ENCODE assay signal across 24 cellular contexts in genomic region chr3:183434503-183434902, GRCh38. TPM values are rescaled to one million over a fixed set of nuclear protein-coding genes. Genes with fewer than 3 reads are reported as not detected.
"Had no signal": no experiment of that assay in that cellular context is flagged by ENCODE, and none has a peak within 500 bp of the region (broad histone marks: within the 10 kb centered on the region; RNA-seq: fewer than 3 reads in every experiment).

No MANE protein-coding gene starts in this region.

- H3K27me3 Mint-ChIP-seq: activated CD4-positive, alpha-beta memory T cell treated with anti-CD3 and anti-CD28 coated beads for 36 hours; activated CD8-positive, alpha-beta memory T cell treated with anti-CD3 and anti-CD28 coated beads, Interleukin-2, amount 10 ng/mL, durations not matched to agents 7 days and 5 days; activated naive CD8-positive, alpha-beta T cell treated with anti-CD3 and anti-CD28 coated beads for 36 hours had no signal

- H3K27ac ChIP-seq: foreskin keratinocyte, neutrophil, pancreas, suprapubic skin, vagina had no signal

- H3K27ac Mint-ChIP-seq: activated CD4-positive, alpha-beta memory T cell treated with anti-CD3 and anti-CD28 coated beads for 36 hours; activated CD4-positive, alpha-beta T cell treated with anti-CD3 and anti-CD28 coated beads for 36 hours; activated CD8-positive, alpha-beta memory T cell treated with anti-CD3 and anti-CD28 coated beads, Interleukin-2, amount 10 ng/mL, durations not matched to agents 7 days and 5 days; activated naive CD8-positive, alpha-beta T cell treated with anti-CD3 and anti-CD28 coated beads for 36 hours; naive B cell; stimulated activated naive CD8-positive, alpha-beta T cell treated with anti-CD3 and anti-CD28 coated beads, Interleukin-15, amount 100 ng/mL, for 72 hours; T-helper 2 cell treated with Interferon-gamma antibody and Interleukin-4, amounts not matched to agents 5 μg/mL and 100 μg/mL, for 36 hours had no signal

- ATAC-seq: activated CD4-positive, alpha-beta T cell treated with anti-CD3 and anti-CD28 coated beads for 36 hours; activated CD8-positive, alpha-beta memory T cell treated with anti-CD3 and anti-CD28 coated beads, Interleukin-2, amount 10 ng/mL, durations not matched to agents 7 days and 5 days; foreskin keratinocyte; left lobe of liver; mucosa of descending colon; pancreas; sciatic nerve; stimulated activated naive CD8-positive, alpha-beta T cell treated with anti-CD3 and anti-CD28 coated beads, Interleukin-15, amount 100 ng/mL, for 72 hours had no signal

- H3K36me3 Mint-ChIP-seq: activated CD4-positive, alpha-beta memory T cell treated with anti-CD3 and anti-CD28 coated beads for 36 hours; activated CD8-positive, alpha-beta memory T cell treated with anti-CD3 and anti-CD28 coated beads, Interleukin-2, amount 10 ng/mL, durations not matched to agents 7 days and 5 days; activated naive CD8-positive, alpha-beta T cell treated with anti-CD3 and anti-CD28 coated beads for 36 hours had no signal

- H3K9me3 Mint-ChIP-seq: activated CD4-positive, alpha-beta memory T cell treated with anti-CD3 and anti-CD28 coated beads for 36 hours; activated naive CD8-positive, alpha-beta T cell treated with anti-CD3 and anti-CD28 coated beads for 36 hours; stimulated activated naive CD8-positive, alpha-beta T cell treated with anti-CD3 and anti-CD28 coated beads, Interleukin-15, amount 100 ng/mL, for 72 hours; T-helper 2 cell treated with Interferon-gamma antibody and Interleukin-4, amounts not matched to agents 5 μg/mL and 100 μg/mL, for 36 hours had no signal

- H3K27me3 ChIP-seq: pancreas, suprapubic skin, vagina had no signal

- H3K9me3 ChIP-seq: mucosa of descending colon, neutrophil, pancreas, suprapubic skin, vagina had no signal

- H3K36me3 ChIP-seq: neutrophil, pancreas, suprapubic skin, vagina had no signal

- H3K4me3 ChIP-seq: mucosa of descending colon, pancreas, smooth muscle cell, suprapubic skin, vagina had no signal

- FAIRE-seq: keratinocyte, pancreas, TTC549 had no signal

- H3K4me3 Mint-ChIP-seq: activated CD4-positive, alpha-beta memory T cell treated with anti-CD3 and anti-CD28 coated beads for 36 hours; activated CD4-positive, alpha-beta T cell treated with anti-CD3 and anti-CD28 coated beads for 36 hours; activated CD8-positive, alpha-beta memory T cell treated with anti-CD3 and anti-CD28 coated beads, Interleukin-2, amount 10 ng/mL, durations not matched to agents 7 days and 5 days; activated naive CD8-positive, alpha-beta T cell treated with anti-CD3 and anti-CD28 coated beads for 36 hours; naive B cell; stimulated activated naive CD8-positive, alpha-beta T cell treated with anti-CD3 and anti-CD28 coated beads, Interleukin-15, amount 100 ng/mL, for 72 hours; T-helper 2 cell treated with Interferon-gamma antibody and Interleukin-4, amounts not matched to agents 5 μg/mL and 100 μg/mL, for 36 hours had no signal

- DNase-seq: activated CD4-positive, alpha-beta memory T cell treated with anti-CD3 and anti-CD28 coated beads for 36 hours; activated CD4-positive, alpha-beta T cell treated with anti-CD3 and anti-CD28 coated beads for 36 hours; activated CD8-positive, alpha-beta memory T cell treated with anti-CD3 and anti-CD28 coated beads, Interleukin-2, amount 10 ng/mL, durations not matched to agents 7 days and 5 days; activated naive CD4-positive, alpha-beta T cell; activated naive CD8-positive, alpha-beta T cell treated with anti-CD3 and anti-CD28 coated beads for 36 hours; amygdala; foreskin keratinocyte; hippocampal formation; mammary epithelial cell; mucosa of descending colon; naive B cell; pancreas; stimulated activated CD4-positive, alpha-beta T cell treated with anti-CD3 and anti-CD28 coated beads, Interleukin-4, amount 100 ng/mL, for 1 hour; stimulated activated naive CD8-positive, alpha-beta T cell treated with anti-CD3 and anti-CD28 coated beads, Interleukin-15, amount 100 ng/mL, for 72 hours; trophoblast cell had no signal

- H3K4me1 ChIP-seq: foreskin keratinocyte, suprapubic skin, vagina had no signal

- H3K4me2 ChIP-seq: smooth muscle cell had no signal

RNA-seq across cellular contexts. Expression of gene MCF2L2, which starts 6.1 kb away (rescaled TPM):
- polyA plus RNA-seq: smooth muscle cell had no signal
